Comparison of ENCODE assay signal across 7 cellular contexts in genomic region chr14:67426983-67427601, GRCh38. TPM values are rescaled to one million over a fixed set of nuclear protein-coding genes. Genes with fewer than 3 reads are reported as not detected.
A peak's percentile ranks its signal among the peaks of the same experiment; 100 is the strongest.
DNase-seq lines count a peak whose midpoint lies in the region; ATAC-seq, FAIRE-seq and TF ChIP-seq lines count a peak whose summit lies in the region.

No MANE protein-coding gene starts in this region.

- H3K4me2 ChIP-seq in osteoblast (ENCODE audit: insufficient read depth, low read length): peak overlapping the region; percentile 63

- peaks cover 17% of the 10 kb centered on the region for H3K27me3 Mint-ChIP-seq in activated T-helper 17 cell treated with anti-CD3 and anti-CD28 coated beads, Interleukin-2, amount 50 U/mL, for 72 hours

- no peaks in the 10 kb centered on the region for H3K79me2 ChIP-seq in osteoblast (ENCODE audit: insufficient read depth, low read length)

- H3K4me3 ChIP-seq in LNCaP clone FGC (ENCODE audit: low read depth, low read length): no peak overlapping the region
- H3K4me3 ChIP-seq in osteoblast (ENCODE audit: insufficient read depth, low read length): no peak overlapping the region
- H3K4me3 ChIP-seq in thoracic aorta: no peak overlapping the region

- TF ChIP-seq CTCF in LNCaP clone FGC (IDR thresholded peaks at IDR 0.05; ENCODE audit: control insufficient read depth, extremely low read depth, insufficient read depth) (peak; percentile 88), foreskin keratinocyte (conservative IDR thresholded peaks at IDR 0.05) (peak; percentile 94), osteoblast (IDR thresholded peaks at IDR 0.05; ENCODE audit: extremely low read depth, low read depth, low read length) (peak; percentile 87), thoracic aorta (IDR thresholded peaks at IDR 0.05) (peak; percentile 78)

- H3K27ac ChIP-seq in foreskin keratinocyte: no peak overlapping the region
- H3K27ac ChIP-seq in osteoblast (ENCODE audit: low read depth, low read length): no peak overlapping the region
- H3K27ac ChIP-seq in thoracic aorta: no peak overlapping the region

- peak; percentile 79 for DNase-seq in GM12891 (ENCODE audit: insufficient read length, low spot score)
- DNase-seq in LNCaP clone FGC (ENCODE audit: low read depth): peak; percentile 68
- peak; percentile 73 for DNase-seq in RPMI8226
- DNase-seq in foreskin keratinocyte: peak in 1 of 2 donors; percentile 55
- DNase-seq in osteoblast (ENCODE audit: insufficient read length, low spot score, missing footprints): peak; percentile 94
- DNase-seq in thoracic aorta (ENCODE audit: low spot score): peak; percentile 9

- no peaks in the 10 kb centered on the region for H4K20me1 ChIP-seq in osteoblast (ENCODE audit: insufficient read depth, low read length)

- no peak overlapping the region for H3K4me3 Mint-ChIP-seq in activated T-helper 17 cell treated with anti-CD3 and anti-CD28 coated beads, Interleukin-2, amount 50 U/mL, for 72 hours

- FAIRE-seq in GM12891 (lab: Jason Lieb, UNC): peak; percentile 51

- H3K36me3 ChIP-seq in osteoblast (ENCODE audit: insufficient read depth, low read length) (no peaks in the 10 kb centered on the region), thoracic aorta (no peaks in the 10 kb centered on the region)

- H3K4me1 ChIP-seq in foreskin keratinocyte (peaks cover 5% of the 10 kb centered on the region), osteoblast (ENCODE audit: insufficient read depth, low read length) (peaks cover 4% of the 10 kb centered on the region), thoracic aorta (ENCODE audit: control insufficient read depth in 1 of 2, low read depth in 2 of 2) (no peaks in the 10 kb centered on the region)

- no peaks in the 10 kb centered on the region for H3K9me3 Mint-ChIP-seq in activated T-helper 17 cell treated with anti-CD3 and anti-CD28 coated beads, Interleukin-2, amount 50 U/mL, for 72 hours

- H2AFZ ChIP-seq in osteoblast (ENCODE audit: low read length): peak overlapping the region; percentile 80

- H3K27me3 ChIP-seq in foreskin keratinocyte (no peaks in the 10 kb centered on the region), osteoblast (ENCODE audit: insufficient read depth, low read length) (peaks cover 9% of the 10 kb centered on the region), thoracic aorta (replicated peaks; ENCODE audit: insufficient read depth) (no peaks in the 10 kb centered on the region)

- no peak overlapping the region for H3K27ac Mint-ChIP-seq in activated T-helper 17 cell treated with anti-CD3 and anti-CD28 coated beads, Interleukin-2, amount 50 U/mL, for 72 hours

- no peaks in the 10 kb centered on the region for H3K36me3 Mint-ChIP-seq in activated T-helper 17 cell treated with anti-CD3 and anti-CD28 coated beads, Interleukin-2, amount 50 U/mL, for 72 hours (ENCODE audit: low read depth)

- TF ChIP-seq POLR2A in GM12891 (IDR thresholded peaks at IDR 0.05; ENCODE audit: low read depth, low read length): no peak

- H3K4me1 Mint-ChIP-seq in activated T-helper 17 cell treated with anti-CD3 and anti-CD28 coated beads, Interleukin-2, amount 50 U/mL, for 72 hours: no peaks in the 10 kb centered on the region

- ATAC-seq in activated T-helper 17 cell treated with anti-CD3 and anti-CD28 coated beads, Interleukin-2, amount 50 U/mL, for 72 hours (replicated peaks): peak; percentile 87
- ATAC-seq in foreskin keratinocyte (peak; percentile 74), thoracic aorta (ENCODE audit: insufficient number of reproducible peaks, low FRiP score, low read depth) (no peak)

- no peaks in the 10 kb centered on the region for H3K9me3 ChIP-seq in osteoblast (ENCODE audit: low read depth, low read length)
- no peaks in the 10 kb centered on the region for H3K9me3 ChIP-seq in thoracic aorta

TF ChIP-seq in GM12891, 5 proteins besides CTCF, POLR2A, EP300 and RAD21:
- TF ChIP-seq PAX5 (IDR thresholded peaks at IDR 0.05; ENCODE audit: insufficient read depth, low read length, severe bottlenecking) (no peak), SPI1 (IDR thresholded peaks at IDR 0.05; ENCODE audit: low read depth, low read length) (no peak), TAF1 (IDR thresholded peaks at IDR 0.05; ENCODE audit: low read depth, low read length) (no peak), POLR2AphosphoS5 (IDR thresholded peaks at IDR 0.05; ENCODE audit: low read depth, low read length) (no peak), POU2F2 (IDR thresholded peaks at IDR 0.05; ENCODE audit: low read depth, low read length) (no peak)
TF ChIP-seq in GM12891: peak in this region for 0.

RNA-seq across cellular contexts. Expression of gene PLEK2, which starts 15.1 kb away (rescaled TPM):
- polyA plus RNA-seq in GM12891 (2012; ENCODE audit: low read depth, missing spikeins): not detected
- total RNA-seq in activated T-helper 17 cell treated with anti-CD3 and anti-CD28 coated beads, Interleukin-2, amount 50 U/mL, for 72 hours: 1 to 10 TPM; 1.5 to 6.8 TPM
- total RNA-seq in foreskin keratinocyte: 336 and 531 TPM in 2 replicates
- polyA plus RNA-seq in foreskin keratinocyte: 333 and 495 TPM in 2 replicates
- 1.2 and 2.5 TPM in 2 replicates for total RNA-seq in osteoblast
- 1 to 10 TPM; 2.0 to 5.9 TPM for total RNA-seq in thoracic aorta

Comparison
In these comparisons a context has a peak if more than half of its experiments do, and no peak if none do; other contexts are left out.
1. RNA of gene PLEK2, which starts 15.1 kb away (total RNA-seq): 336 to 531 TPM in foreskin keratinocyte; 1.5 to 6.8 TPM in activated T-helper 17 cell treated with anti-CD3 and anti-CD28 coated beads, Interleukin-2, amount 50 U/mL, for 72 hours, 2.0 to 5.9 TPM in thoracic aorta and 1.2 to 2.5 TPM in osteoblast; every median in the first group is over 10 times any median in the second.
2. Peak in every context shown above with its lines, with median percentiles within 50 percentile points of each other: CTCF ChIP-seq.